In genomic region chr4:90727938-90728337, GRCh38 we compare ENCODE assay signal across 20 cellular contexts.
DNase-seq lines count a peak whose midpoint lies in the region; ATAC-seq and TF ChIP-seq lines count a peak whose summit lies in the region.
"Had no signal": no experiment of that assay in that cellular context is flagged by ENCODE, and none has a peak within 500 bp of the region (broad histone marks: within the 10 kb centered on the region; RNA-seq: fewer than 3 reads in every experiment).

No MANE protein-coding gene starts in this region.

- no peaks in the 10 kb centered on the region for H3K27me3 Mint-ChIP-seq in CD14-positive monocyte (ENCODE audit: low read depth in 3 of 3)
- H3K27me3 Mint-ChIP-seq: brain, type B pancreatic cell had no signal

- H3K23ac ChIP-seq in trophoblast cell (ENCODE audit: low read length): no peak overlapping the region

- H3K4me3 Mint-ChIP-seq in CD14-positive monocyte: no peak overlapping the region
- H3K4me3 Mint-ChIP-seq: activated CD8-positive, alpha-beta T cell treated with anti-CD3 and anti-CD28 coated beads, Interleukin-2, amount 10 ng/mL, durations not matched to agents 7 days and 5 days; brain; type B pancreatic cell had no signal

- peak; percentile 30 for DNase-seq in H7
- DNase-seq in NT2/D1 (ENCODE audit: low read depth, low spot score): peak; percentile 54
- peak; percentile 6 for DNase-seq in fibroblast of pulmonary artery (ENCODE audit: low read depth)
- peak; percentile 69 to 86 for DNase-seq in trophoblast cell
- DNase-seq in substantia nigra (lab: John Stamatoyannopoulos, UW): no peak
- no peak for DNase-seq in CD14-positive monocyte (ENCODE audit: low spot score)
- DNase-seq: activated CD8-positive, alpha-beta T cell treated with anti-CD3 and anti-CD28 coated beads, Interleukin-2, amount 10 ng/mL, durations not matched to agents 7 days and 5 days; BE2C; DMS53; dorsolateral prefrontal cortex; hypothalamus; NCI-H1436 treated with DMSO at 0.1 percent for 48 hours; sigmoid colon; stimulated activated CD4-positive, alpha-beta T cell treated with anti-CD3 and anti-CD28 coated beads, Interleukin-4, amount 100 ng/mL, for 1 hour had no signal

- H3K4me2 ChIP-seq in trophoblast cell (ENCODE audit: low read length): no peak overlapping the region
- H3K4me2 ChIP-seq: KMS-11 had no signal

- H3K27me3 ChIP-seq in H7 (ENCODE audit: control insufficient read depth, insufficient read depth, low read length) (no peaks in the 10 kb centered on the region), NT2/D1 (ENCODE audit: insufficient read depth, insufficient read length) (no peaks in the 10 kb centered on the region), trophoblast cell (ENCODE audit: insufficient read depth, low read length) (no peaks in the 10 kb centered on the region)
- H3K27me3 ChIP-seq: BE2C, dorsolateral prefrontal cortex, sigmoid colon had no signal

- H3K9me3 Mint-ChIP-seq in CD14-positive monocyte: peaks cover 0 to 8% (median 2%) of the 10 kb centered on the region in 7 donors
- H3K9me3 Mint-ChIP-seq: brain had no signal

- no peaks in the 10 kb centered on the region for H3K79me2 ChIP-seq in trophoblast cell (ENCODE audit: control insufficient read depth, insufficient read depth, low read length, poor library complexity)

- no peak overlapping the region for H2BK5ac ChIP-seq in trophoblast cell (ENCODE audit: low read depth, low read length, poor library complexity)

- no peak overlapping the region for H2BK120ac ChIP-seq in trophoblast cell (ENCODE audit: insufficient read depth, low read length, poor library complexity)

- H3K27ac ChIP-seq in trophoblast cell (ENCODE audit: low read depth, low read length) (no peak overlapping the region), substantia nigra (ENCODE audit: low read depth, low read length, poor library complexity, severe bottlenecking) (no peak overlapping the region)
- H3K27ac ChIP-seq: dorsolateral prefrontal cortex, KMS-11, sigmoid colon had no signal

- H3K9ac ChIP-seq in NT2/D1 (ENCODE audit: insufficient read length, low read depth): no peak overlapping the region
- H3K9ac ChIP-seq in trophoblast cell (ENCODE audit: low read length): no peak overlapping the region
- H3K9ac ChIP-seq: KMS-11 had no signal

- ATAC-seq in HG02852 (IDR thresholded peaks at IDR 0.05; ENCODE audit: unreplicated experiment) (no peak), HG02981 (IDR thresholded peaks at IDR 0.05; ENCODE audit: unreplicated experiment) (no peak)
- ATAC-seq: activated CD8-positive, alpha-beta T cell treated with anti-CD3 and anti-CD28 coated beads, Interleukin-2, amount 10 ng/mL, durations not matched to agents 7 days and 5 days had no signal

- no peak overlapping the region for H3K14ac ChIP-seq in trophoblast cell (ENCODE audit: low read length)

- intact Hi-C loops in CD14-positive monocyte (cut with micrococcal nuclease): no loop called here

- H3K4me3 ChIP-seq in H7 (ENCODE audit: insufficient read depth, low read depth, low read length) (no peak overlapping the region), NT2/D1 (ENCODE audit: insufficient read length, low read depth) (no peak overlapping the region), fibroblast of pulmonary artery (replicated peaks; ENCODE audit: low read depth, low read length) (no peak overlapping the region), trophoblast cell (ENCODE audit: low read depth, low read length) (no peak overlapping the region)
- H3K4me3 ChIP-seq: dorsolateral prefrontal cortex, sigmoid colon had no signal

- no peak overlapping the region for H3K4ac ChIP-seq in trophoblast cell (ENCODE audit: low read depth, low read length)

- H3K18ac ChIP-seq in trophoblast cell (ENCODE audit: low read length): no peak overlapping the region

- no peaks in the 10 kb centered on the region for H3K36me3 Mint-ChIP-seq in CD14-positive monocyte
- H3K36me3 Mint-ChIP-seq: brain, type B pancreatic cell had no signal

- H3K27ac Mint-ChIP-seq in CD14-positive monocyte: no peak overlapping the region
- H3K27ac Mint-ChIP-seq: activated CD8-positive, alpha-beta T cell treated with anti-CD3 and anti-CD28 coated beads, Interleukin-2, amount 10 ng/mL, durations not matched to agents 7 days and 5 days; activated T-helper 2 cell treated with anti-CD3 and anti-CD28 coated beads, Interferon-gamma antibody, Interleukin-2, Interleukin-4, amounts not matched to agents 10 μg/mL and 5 μg/mL and 100 μg/mL, durations not matched to agents 14 hours and 24 hours and 36 hours; brain; type B pancreatic cell had no signal

- no peaks in the 10 kb centered on the region for H3K4me1 Mint-ChIP-seq in CD14-positive monocyte
- H3K4me1 Mint-ChIP-seq: brain had no signal

- peaks cover 2% of the 10 kb centered on the region for H3K79me1 ChIP-seq in trophoblast cell (ENCODE audit: low read length)

- H3K4me1 ChIP-seq in NT2/D1 (ENCODE audit: insufficient read depth, insufficient read length) (no peaks in the 10 kb centered on the region), trophoblast cell (ENCODE audit: control insufficient read depth in 1 of 2, insufficient read depth in 2 of 2, low read length in 2 of 2) (peaks cover 0 to 2% of the 10 kb centered on the region in 2 experiments)
- H3K4me1 ChIP-seq: BE2C, sigmoid colon had no signal

- H2BK12ac ChIP-seq in trophoblast cell (ENCODE audit: low read length): no peak overlapping the region

- H3K36me3 ChIP-seq in H7 (replicated peaks; ENCODE audit: control insufficient read depth, insufficient read depth, low read length): no peaks in the 10 kb centered on the region
- no peaks in the 10 kb centered on the region for H3K36me3 ChIP-seq in NT2/D1 (ENCODE audit: insufficient read depth, insufficient read length, low read length)
- H3K36me3 ChIP-seq in trophoblast cell (ENCODE audit: control insufficient read depth in 1 of 2, insufficient read depth in 2 of 2, low read length in 2 of 2): no peaks in the 10 kb centered on the region
- H3K36me3 ChIP-seq: BE2C, sigmoid colon had no signal

- no peaks in the 10 kb centered on the region for H3K9me3 ChIP-seq in NT2/D1 (ENCODE audit: insufficient read depth, low read length)
- no peaks in the 10 kb centered on the region for H3K9me3 ChIP-seq in trophoblast cell (ENCODE audit: insufficient read depth, low read depth, low read length)
- H3K9me3 ChIP-seq: BE2C, sigmoid colon had no signal

- no peak overlapping the region for H4K91ac ChIP-seq in trophoblast cell (ENCODE audit: low read depth, low read length)

- no peak overlapping the region for H2AK5ac ChIP-seq in trophoblast cell (ENCODE audit: low read length)

- TF ChIP-seq CTCF in fibroblast of pulmonary artery (IDR thresholded peaks at IDR 0.05; ENCODE audit: low read length, missing control alignments): no peak
- TF ChIP-seq CTCF in CD14-positive monocyte (IDR thresholded peaks at IDR 0.05): no peak

- H4K12ac ChIP-seq in trophoblast cell (ENCODE audit: low read depth, low read length): no peak overlapping the region

- no peak overlapping the region for H2AFZ ChIP-seq in trophoblast cell (ENCODE audit: insufficient read depth, low read length, poor library complexity)

- no peak overlapping the region for H4K8ac ChIP-seq in trophoblast cell (ENCODE audit: low read depth, low read length)

Comparison
In these comparisons a context has a peak if more than half of its experiments do, and no peak if none do; other contexts are left out.
1. DNase-seq: peak in H7 (single experiment), NT2/D1 (single experiment), fibroblast of pulmonary artery (single experiment) and trophoblast cell (2 of 2); none in substantia nigra (0 of 49) and CD14-positive monocyte (single experiment).